In genomic region chr10:80870282-80870681, GRCh38 we compare ENCODE assay signal across 16 cellular contexts.
A peak's percentile ranks its signal among the peaks of the same experiment; 100 is the strongest.
DNase-seq lines count a peak whose midpoint lies in the region; ATAC-seq, FAIRE-seq and TF ChIP-seq lines count a peak whose summit lies in the region.
"Had no signal": no experiment of that assay in that cellular context is flagged by ENCODE, and none has a peak within 500 bp of the region (broad histone marks: within the 10 kb centered on the region; RNA-seq: fewer than 3 reads in every experiment).

No MANE protein-coding gene starts in this region.

- RAD21 ChIA-PET in GM12878 (lab: Charles Lee; ENCODE audit: unreplicated experiment), result interaction anchor here (1.1 to 2.2 kb wide), 3 partner anchors 15 to 54 kb away, joined by 3 to 9 read pairs (median 5); no protein-coding TSS in a partner anchor

- CTCF ChIA-PET in GM12878 (lab: Yijun Ruan, JAX), result interaction anchor here (0.6 to 1.8 kb wide), 6 partner anchors 14 to 426 kb away, joined by 3 to 8 read pairs (median 4); no protein-coding TSS in a partner anchor

- 37% methylated on average over 1 of the region's 1 CpG for WGBS in GM12878 (ENCODE audit: insufficient coverage, insufficient replicate concordance, low lambda C conversion rate, missing lambda C conversion rate)

- BruUV-seq in GM12878 (replicated peaks; lab: Mats Ljungman, UMichigan), result no TSS peak

- POLR2A ChIA-PET in GM12878 (lab: Charles Lee), result no interaction called here

- peak overlapping the region; percentile 28; the same call in 1 of the 2 replicates for H3K4me3 ChIP-seq in GM12878
- H3K4me3 ChIP-seq: thyroid gland had no signal

- no peaks in the 10 kb centered on the region for H4K20me1 ChIP-seq in GM12878 (ENCODE audit: control insufficient read depth, insufficient read depth)

- H3K79me2 ChIP-seq in GM12878 (ENCODE audit: control insufficient read depth, insufficient read depth, low read length), result no peaks in the 10 kb centered on the region

- in situ Hi-C loops in GM12878 (cut with MboI), result no loop called here

- no peaks in the 10 kb centered on the region for H3K27me3 ChIP-seq in GM12878 (replicated peaks in 1 of 2; ENCODE audit: control insufficient read depth in 2 of 2, insufficient read depth in 2 of 2, low read length in 1 of 2)
- H3K27me3 ChIP-seq: foreskin keratinocyte, thyroid gland had no signal

- TF ChIP-seq EP300 in GM12878 (IDR thresholded peaks at IDR 0.05; ENCODE audit: borderline replicate concordance in 1 of 2, control insufficient read depth in 1 of 2, low read depth in 2 of 2, low read length in 2 of 2), result no peak

- peak; percentile 83 for FAIRE-seq in GM12878 (lab: Jason Lieb, UNC)

- TF ChIP-seq POLR2A in GM12878 (IDR thresholded peaks at IDR 0.05; ENCODE audit: low read depth, low read length), result no peak

- H2AFZ ChIP-seq in GM12878 (ENCODE audit: control insufficient read depth, low read depth, low read length), result no peak overlapping the region

- H3K4me1 ChIP-seq in GM12878 (ENCODE audit: control insufficient read depth, insufficient read depth, low read length), result peaks cover 6% of the 10 kb centered on the region
- H3K4me1 ChIP-seq: foreskin keratinocyte, thyroid gland had no signal

- H3K9me3 ChIP-seq in GM12878 (replicated peaks; ENCODE audit: control insufficient read depth, insufficient read depth, low read length), result no peaks in the 10 kb centered on the region; the same call in 2 of the 3 replicates
- H3K9me3 ChIP-seq: thyroid gland had no signal

- H3K9ac ChIP-seq in GM12878 (ENCODE audit: control insufficient read depth, insufficient read depth, low read length), result no peak overlapping the region

- no peak for TF ChIP-seq RAD21 in GM12878 (IDR thresholded peaks at IDR 0.05; ENCODE audit: insufficient read depth, low read depth, low read length)

- H3K36me3 ChIP-seq in GM12878 (ENCODE audit: control insufficient read depth in 2 of 2, insufficient read depth in 2 of 2, low read length in 1 of 2), result no peaks in the 10 kb centered on the region
- H3K36me3 ChIP-seq: thyroid gland had no signal

- peak; percentile 13 for DNase-seq in GM12878 (ENCODE audit: low read depth, low spot score)
- DNase-seq in superior temporal gyrus (ENCODE audit: extremely low spot score), result no peak
- DNase-seq in GM20000 (ENCODE audit: low spot score), result no peak
- DNase-seq in NCI-H1105 (lab: John Stamatoyannopoulos, UW), result no peak
- DNase-seq: activated CD4-positive, alpha-beta T cell treated with anti-CD3 and anti-CD28 coated beads for 4 hours; effector CD4-positive, alpha-beta T cell; foreskin keratinocyte; H9; KG1; mesenchymal stem cell; occipital lobe; stimulated activated CD4-positive, alpha-beta T cell treated with anti-CD3 and anti-CD28 coated beads, Interleukin-12 subunit alpha, Interleukin-12 subunit beta, amount 100 ng/mL, for 4 hours; thyroid gland had no signal

- SMC1A ChIA-PET in GM12878 (lab: Charles Lee; ENCODE audit: uncharacterized antibody, unreplicated experiment), result interaction anchor here (1.2 to 4.3 kb wide), 5 partner anchors 10 to 73 kb away, joined by 4 to 23 read pairs (median 7); no protein-coding TSS in a partner anchor

- peak overlapping the region; percentile 33; the same call in 1 of the 2 replicates for H3K4me2 ChIP-seq in GM12878 (ENCODE audit: control insufficient read depth, insufficient read depth)

- peak overlapping the region; percentile 6; the same call in 1 of the 2 replicates for H3K27ac ChIP-seq in GM12878 (ENCODE audit: control insufficient read depth, insufficient read depth)
- H3K27ac ChIP-seq: foreskin keratinocyte, thyroid gland had no signal

- intact Hi-C loops in GM12878 (cut with micrococcal nuclease; ENCODE audit: unreplicated experiment), result no loop called here

- TF ChIP-seq CTCF in GM12878 (IDR thresholded peaks at IDR 0.05 in 2 of 3, conservative IDR thresholded peaks at IDR 0.05 in 1 of 3; ENCODE audit: control insufficient read depth in 2 of 3, extremely low read depth in 1 of 3, insufficient read depth in 1 of 3, low read depth in 3 of 3, low read length in 3 of 3), result no peak
- TF ChIP-seq CTCF in GM20000 (IDR thresholded peaks at IDR 0.05; ENCODE audit: extremely low read depth, missing control alignments), result no peak

- ATAC-seq in GM19328 (IDR thresholded peaks at IDR 0.05; ENCODE audit: unreplicated experiment), result peak; percentile 85
- peak; percentile 86 for ATAC-seq in GM21825 (IDR thresholded peaks at IDR 0.05; ENCODE audit: unreplicated experiment)
- peak; percentile 79 for ATAC-seq in HG03097 (IDR thresholded peaks at IDR 0.05; ENCODE audit: low FRiP score, unreplicated experiment)
- ATAC-seq in GM12878, result peak; percentile 96
- ATAC-seq: foreskin keratinocyte had no signal

TF ChIP-seq in GM12878, 131 proteins besides CTCF, POLR2A, EP300 and RAD21:
- TF ChIP-seq CHD1 (IDR thresholded peaks at IDR 0.05; ENCODE audit: low read depth, low read length), result no peak
- TF ChIP-seq ZNF687 (IDR thresholded peaks at IDR 0.05), result no peak
- TF ChIP-seq BCL11A (IDR thresholded peaks at IDR 0.05; ENCODE audit: low read depth, low read length), result no peak
- TF ChIP-seq SREBF1 (IDR thresholded peaks at IDR 0.05; ENCODE audit: low read length), result no peak
- no peak for TF ChIP-seq MEF2B (IDR thresholded peaks at IDR 0.05; ENCODE audit: partially characterized antibody, poor library complexity, severe bottlenecking)
- TF ChIP-seq, protein P1, sequence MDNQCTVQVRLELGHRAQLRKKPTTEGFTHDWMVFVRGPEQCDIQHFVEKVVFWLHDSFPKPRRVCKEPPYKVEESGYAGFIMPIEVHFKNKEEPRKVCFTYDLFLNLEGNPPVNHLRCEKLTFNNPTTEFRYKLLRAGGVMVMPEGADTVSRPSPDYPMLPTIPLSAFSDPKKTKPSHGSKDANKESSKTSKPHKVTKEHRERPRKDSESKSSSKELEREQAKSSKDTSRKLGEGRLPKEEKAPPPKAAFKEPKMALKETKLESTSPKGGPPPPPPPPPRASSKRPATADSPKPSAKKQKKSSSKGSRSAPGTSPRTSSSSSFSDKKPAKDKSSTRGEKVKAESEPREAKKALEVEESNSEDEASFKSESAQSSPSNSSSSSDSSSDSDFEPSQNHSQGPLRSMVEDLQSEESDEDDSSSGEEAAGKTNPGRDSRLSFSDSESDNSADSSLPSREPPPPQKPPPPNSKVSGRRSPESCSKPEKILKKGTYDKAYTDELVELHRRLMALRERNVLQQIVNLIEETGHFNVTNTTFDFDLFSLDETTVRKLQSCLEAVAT (IDR thresholded peaks at IDR 0.05), result 0 out of 2 replicates have a peak, but pooled peaks have one; percentile 17
